Comparison of ENCODE assay signal across 9 cellular contexts in the genomic region with DNA sequence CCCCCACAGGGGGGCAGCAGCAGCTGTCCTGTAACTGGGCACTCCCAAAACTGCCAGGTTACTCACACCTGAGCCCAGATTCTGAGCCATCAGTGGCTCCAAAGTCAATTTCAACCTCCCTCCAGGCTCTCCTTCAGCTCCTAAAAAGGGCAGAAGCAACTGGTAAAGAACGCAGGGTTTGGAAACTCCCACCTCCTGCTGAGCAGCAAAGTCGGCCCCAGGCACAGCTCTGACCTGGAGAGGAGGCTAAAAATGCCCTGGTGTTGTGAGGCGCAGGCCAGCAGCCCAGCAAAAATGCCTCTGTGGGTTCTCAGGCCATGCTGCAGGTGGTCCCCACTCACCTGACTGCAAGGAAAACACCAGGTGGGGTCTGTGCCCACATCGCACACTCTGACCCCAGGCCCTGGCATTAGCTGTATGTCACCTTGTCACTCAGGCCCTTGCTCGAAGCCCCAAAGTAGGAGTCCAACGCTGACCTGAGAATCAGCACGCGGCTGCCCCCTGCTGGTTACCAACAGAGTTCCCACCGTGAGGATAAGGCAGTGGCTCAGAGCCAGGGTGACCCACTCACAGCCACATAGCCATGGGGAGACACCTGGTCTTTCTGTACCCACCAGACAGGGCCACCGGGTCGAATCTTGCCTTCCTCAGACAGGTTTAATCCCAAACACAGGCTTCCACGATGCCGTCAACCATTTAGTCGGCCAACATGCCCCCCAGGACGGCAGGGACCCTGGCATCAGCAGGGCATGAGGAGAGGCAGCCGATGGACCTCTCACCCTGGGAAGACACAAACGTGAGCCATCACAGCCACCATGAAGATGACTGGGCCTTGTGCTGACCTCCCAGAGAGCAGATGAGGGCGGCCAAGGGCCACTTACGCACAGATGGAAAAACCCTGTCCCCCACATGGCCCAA. TPM values are rescaled to one million over a fixed set of nuclear protein-coding genes. Genes with fewer than 3 reads are reported as not detected.
DNase-seq lines count a peak whose midpoint lies in the region; ATAC-seq, FAIRE-seq and TF ChIP-seq lines count a peak whose summit lies in the region.
"Had no signal": no experiment of that assay in that cellular context is flagged by ENCODE, and none has a peak within 500 bp of the region (broad histone marks: within the 10 kb centered on the region; RNA-seq: fewer than 3 reads in every experiment).

No MANE protein-coding gene starts in this region.

- H3K4me1 Mint-ChIP-seq in T-helper 2 cell treated with Interferon-gamma antibody and Interleukin-4, amounts not matched to agents 5 μg/mL and 100 μg/mL, for 36 hours (ENCODE audit: low read depth), result no peaks in the 10 kb centered on the region

- H3K4ac ChIP-seq in IMR-90 (ENCODE audit: low read depth, low read length), result no peak overlapping the region

- peaks cover 6% of the 10 kb centered on the region for H3K79me2 ChIP-seq in hepatocyte

- H3K4me3 ChIP-seq in IMR-90 (ENCODE audit: insufficient read depth, low read depth, low read length) (no peak overlapping the region), ascending aorta (no peak overlapping the region), hepatocyte (no peak overlapping the region)

- peaks cover 12% of the 10 kb centered on the region for H3K36me3 Mint-ChIP-seq in T-helper 2 cell treated with Interferon-gamma antibody and Interleukin-4, amounts not matched to agents 5 μg/mL and 100 μg/mL, for 36 hours (ENCODE audit: low read depth)

- CTCF ChIA-PET in IMR-90 (lab: Yijun Ruan, JAX), result interaction anchor here (0.9 kb wide), 1 partner anchor 130 kb away, joined by 5 read pairs; no protein-coding TSS in a partner anchor

- H3K4me2 ChIP-seq in IMR-90 (ENCODE audit: low read depth, low read length) (no peak overlapping the region), hepatocyte (no peak overlapping the region)

- no peak overlapping the region for H3K18ac ChIP-seq in IMR-90 (ENCODE audit: low read depth, low read length)

- no peak overlapping the region for H3K4me3 Mint-ChIP-seq in T-helper 2 cell treated with Interferon-gamma antibody and Interleukin-4, amounts not matched to agents 5 μg/mL and 100 μg/mL, for 36 hours

- BruUV-seq in IMR-90 (replicated peaks; lab: Mats Ljungman, UMichigan), result no TSS peak

- H3K4me1 ChIP-seq in IMR-90 (ENCODE audit: control insufficient read depth, insufficient read depth, low read length) (no peaks in the 10 kb centered on the region), ascending aorta (peaks cover 0 to 3% of the 10 kb centered on the region in 2 donors), hepatocyte (ENCODE audit: insufficient read depth) (no peaks in the 10 kb centered on the region)

- H3K56ac ChIP-seq in IMR-90 (ENCODE audit: extremely low read depth, insufficient read depth, low read length), result no peak overlapping the region

- intact Hi-C loops in IMR-90 (cut with micrococcal nuclease) (loop anchor here (1.0 kb wide), 1 partner anchor 64 kb away; no protein-coding TSS in a partner anchor), ascending aorta (cut with DNase I) (no loop called here)

- H2BK5ac ChIP-seq in IMR-90 (ENCODE audit: low read depth, low read length, poor library complexity, severe bottlenecking), result no peak overlapping the region

- no peak overlapping the region for H4K91ac ChIP-seq in IMR-90 (ENCODE audit: insufficient read depth, low read depth, low read length)

- H3K9ac ChIP-seq in IMR-90 (ENCODE audit: low read depth, low read length), result no peak overlapping the region

- 46% methylated on average over 12 of the region's 19 CpGs; no CpG with 5 or more reads in 1 of the 2 experiments for WGBS in IMR-90 (ENCODE audit: extremely low coverage in 2 of 2, insufficient read length in 1 of 2), 2 experiments
- WGBS in hepatocyte (ENCODE audit: low lambda C conversion rate, missing lambda C conversion rate), result 66% methylated on average over 19 of the region's 19 CpGs

- H3K14ac ChIP-seq in IMR-90 (replicated peaks; ENCODE audit: low read depth, low read length), result no peak overlapping the region

- no peak overlapping the region for H2BK15ac ChIP-seq in IMR-90 (ENCODE audit: low read depth, low read length)

- in situ Hi-C loops in IMR-90 (cut with MboI; ENCODE audit: low sequenced_read_pairs), result no loop called here

- H2AK5ac ChIP-seq in IMR-90 (ENCODE audit: low read depth, low read length), result peak overlapping the region; percentile 67; the same call in 1 of the 2 replicates

- peak; percentile 68 for ATAC-seq in IMR-90 (ENCODE audit: low read depth)
- no peak for ATAC-seq in HG03108 (IDR thresholded peaks at IDR 0.05; ENCODE audit: unreplicated experiment)

- FAIRE-seq in D721Med (lab: Jason Lieb, UNC), result no peak

- peak overlapping the region; percentile 96 for H2AK9ac ChIP-seq in IMR-90 (replicated peaks; ENCODE audit: low read depth, low read length, poor library complexity)

- H3K9me3 ChIP-seq in IMR-90 (ENCODE audit: control insufficient read depth, insufficient read depth, low read length) (no peaks in the 10 kb centered on the region), ascending aorta (no peaks in the 10 kb centered on the region), hepatocyte (ENCODE audit: low read depth) (no peaks in the 10 kb centered on the region)

- TF ChIP-seq RAD21 in IMR-90 (IDR thresholded peaks at IDR 0.05; ENCODE audit: low read length), result peak; percentile 57

- H3K9me1 ChIP-seq in IMR-90 (ENCODE audit: insufficient read depth, low read length), result 0 out of 2 replicates have a peak, but pooled peaks cover 2% of the 10 kb centered on the region

- no peak for DNase-seq in D721Med (ENCODE audit: insufficient read length, low spot score)
- peak; percentile 58 for DNase-seq in IMR-90
- DNase-seq in T-helper 2 cell treated with Interferon-gamma antibody and Interleukin-4, amounts not matched to agents 5 μg/mL and 100 μg/mL, for 36 hours (ENCODE audit: low spot score), result peak; percentile 56
- peak in 1 of 2 donors; percentile 82 for DNase-seq in ascending aorta (ENCODE audit: low spot score in 2 of 2)
- DNase-seq in hepatocyte (ENCODE audit: low spot score), result peak; percentile 88
- peak; percentile 39 to 66 for DNase-seq in stimulated activated CD4-positive, alpha-beta T cell treated with anti-CD3 and anti-CD28 coated beads, Interleukin-12 subunit alpha, Interleukin-12 subunit beta, amount 100 ng/mL, for 24 hours (ENCODE audit: low read depth in 2 of 2)
- no peak for DNase-seq in A172 (ENCODE audit: low spot score)

- peaks cover 49% of the 10 kb centered on the region for H3K36me3 ChIP-seq in IMR-90 (ENCODE audit: control insufficient read depth, insufficient read depth, low read length)
- peaks cover 39 to 44% of the 10 kb centered on the region in 2 donors for H3K36me3 ChIP-seq in ascending aorta
- no peaks in the 10 kb centered on the region for H3K36me3 ChIP-seq in hepatocyte (replicated peaks; ENCODE audit: insufficient read depth, low read depth)

- H4K5ac ChIP-seq in IMR-90 (ENCODE audit: low read depth, low read length), result no peak overlapping the region

- H2BK20ac ChIP-seq in IMR-90 (ENCODE audit: low read depth, low read length), result no peak overlapping the region

- H3K27ac ChIP-seq in IMR-90 (ENCODE audit: insufficient read depth, low read length) (no peak overlapping the region), ascending aorta (peak overlapping the region; percentile 27 to 37), hepatocyte (no peak overlapping the region)

- no peaks in the 10 kb centered on the region for H3K9me2 ChIP-seq in hepatocyte (replicated peaks; ENCODE audit: insufficient read depth)

- peaks cover 17 to 61% of the 10 kb centered on the region in 2 experiments for H3K79me1 ChIP-seq in IMR-90 (ENCODE audit: low read depth in 1 of 2, low read length in 2 of 2)

- H4K20me1 ChIP-seq in IMR-90 (ENCODE audit: insufficient read depth, low read length) (peaks cover 56% of the 10 kb centered on the region), hepatocyte (ENCODE audit: insufficient read depth, poor library complexity, severe bottlenecking) (no peaks in the 10 kb centered on the region)

- no peaks in the 10 kb centered on the region for H3K9me3 Mint-ChIP-seq in T-helper 2 cell treated with Interferon-gamma antibody and Interleukin-4, amounts not matched to agents 5 μg/mL and 100 μg/mL, for 36 hours

- H2AFZ ChIP-seq in IMR-90 (replicated peaks; ENCODE audit: low read length, poor library complexity) (peak overlapping the region; percentile 26), hepatocyte (no peak overlapping the region)

- no peak overlapping the region for H3K27ac Mint-ChIP-seq in T-helper 2 cell treated with Interferon-gamma antibody and Interleukin-4, amounts not matched to agents 5 μg/mL and 100 μg/mL, for 36 hours

- no peak overlapping the region for H2BK120ac ChIP-seq in IMR-90 (ENCODE audit: low read depth, low read length)

- H3K23ac ChIP-seq in IMR-90 (ENCODE audit: low read depth, low read length), result no peak overlapping the region

- no peak overlapping the region; a peak in 1 of 4 replicates for H4K8ac ChIP-seq in IMR-90 (ENCODE audit: low read depth in 2 of 2, low read length in 2 of 2)

- TF ChIP-seq POLR2A in IMR-90 (IDR thresholded peaks at IDR 0.05; ENCODE audit: low read depth, low read length), result no peak

- dilution Hi-C loops in IMR-90 (cut with HindIII; ENCODE audit: low sequenced_read_pairs, unreplicated experiment), result no loop called here

- POLR2A ChIA-PET in IMR-90 (lab: Charles Lee; ENCODE audit: unreplicated experiment), result no interaction called here

- TF ChIP-seq CTCF in D721Med (IDR thresholded peaks at IDR 0.05; ENCODE audit: insufficient read depth, missing control alignments) (peak; percentile 58), IMR-90 (conservative IDR thresholded peaks at IDR 0.05; ENCODE audit: low read depth, low read length) (peak; percentile 68), ascending aorta (IDR thresholded peaks at IDR 0.05) (peak; percentile 69 to 77 (median 74)), hepatocyte (IDR thresholded peaks at IDR 0.05; ENCODE audit: poor library complexity) (peak; percentile 69)

- H3K27me3 ChIP-seq in IMR-90 (ENCODE audit: control insufficient read depth, insufficient read depth, low read length) (no peaks in the 10 kb centered on the region), ascending aorta (no peaks in the 10 kb centered on the region), hepatocyte (no peaks in the 10 kb centered on the region)

- no peaks in the 10 kb centered on the region for H3K27me3 Mint-ChIP-seq in T-helper 2 cell treated with Interferon-gamma antibody and Interleukin-4, amounts not matched to agents 5 μg/mL and 100 μg/mL, for 36 hours (ENCODE audit: low read depth)

RNA-seq across cellular contexts. Expression of a gene that starts 11.1 kb away (rescaled TPM):
- 37.8 and 39.7 TPM in 2 replicates for total RNA-seq in IMR-90 (2012; rRNA removed)
- 62.1 and 67.8 TPM in 2 replicates for polyA plus RNA-seq in IMR-90 (2012; rRNA removed)
- polyA plus RNA-seq in IMR-90 (2012; cell fraction: cytosol; rRNA removed), result 47.0 and 48.8 TPM in 2 replicates
- 34.7 and 48.2 TPM in 2 replicates for polyA plus RNA-seq in IMR-90 (2012; cell fraction: nucleus; rRNA removed; ENCODE audit: low replicate concordance)
- total RNA-seq in ascending aorta, result 34.7 TPM
- 14.5 and 17.5 TPM in 2 replicates for total RNA-seq in hepatocyte
- polyA plus RNA-seq in hepatocyte, result 37.4 and 41.1 TPM in 2 replicates
- 11.8 and 27.8 TPM in 2 replicates for total RNA-seq in A172 (2014; rRNA removed; shearing (Covaris generic))

RNA-seq across cellular contexts. Expression of a gene that starts 27.6 kb away (rescaled TPM):
- total RNA-seq in IMR-90 (2012; rRNA removed) (2.5 and 2.8 TPM in 2 replicates), ascending aorta (119 TPM), hepatocyte (1.7 and 2.7 TPM in 2 replicates)
- polyA plus RNA-seq in IMR-90 (2012; rRNA removed) (23.1 and 26.3 TPM in 2 replicates), hepatocyte (5.0 and 5.4 TPM in 2 replicates)
- 13.8 and 28.0 TPM in 2 replicates for polyA plus RNA-seq in IMR-90 (2012; cell fraction: cytosol; rRNA removed)
- 55.2 and 128 TPM in 2 replicates for polyA plus RNA-seq in IMR-90 (2012; cell fraction: nucleus; rRNA removed; ENCODE audit: low replicate concordance)
- 2.8 and 3.5 TPM in 2 replicates for total RNA-seq in A172 (2014; rRNA removed; shearing (Covaris generic))
- total RNA-seq: T-helper 1 cell treated with Interleukin-12 subunit alpha and Interleukin-12 subunit beta and Interleukin-4 antibody, amounts not matched to agents 30 ng/mL and 1 ng/mL, for 36 hours had no signal

RNA-seq across cellular contexts. Expression of a gene that starts 56.5 kb away (rescaled TPM):
- total RNA-seq in IMR-90 (2012; rRNA removed) (22.2 and 22.8 TPM in 2 replicates), ascending aorta (12.5 TPM), hepatocyte (36.5 and 42.3 TPM in 2 replicates)
- polyA plus RNA-seq in IMR-90 (2012; rRNA removed) (92.8 and 103 TPM in 2 replicates), hepatocyte (66.1 and 68.7 TPM in 2 replicates)
- polyA plus RNA-seq in IMR-90 (2012; cell fraction: cytosol; rRNA removed), result 118 and 174 TPM in 2 replicates
- 167 and 222 TPM in 2 replicates for polyA plus RNA-seq in IMR-90 (2012; cell fraction: nucleus; rRNA removed; ENCODE audit: low replicate concordance)
- 6.9 and 8.9 TPM in 2 replicates for total RNA-seq in A172 (2014; rRNA removed; shearing (Covaris generic))

Comparison
In these comparisons a context has a peak if more than half of its experiments do, and no peak if none do; other contexts are left out.
1. DNase-seq: peak in IMR-90 (single experiment), T-helper 2 cell treated with Interferon-gamma antibody and Interleukin-4, amounts not matched to agents 5 μg/mL and 100 μg/mL, for 36 hours (single experiment), hepatocyte (single experiment) and stimulated activated CD4-positive, alpha-beta T cell treated with anti-CD3 and anti-CD28 coated beads, Interleukin-12 subunit alpha, Interleukin-12 subunit beta, amount 100 ng/mL, for 24 hours (2 of 2); none in D721Med (single experiment) and A172 (single experiment).
2. H3K27ac ChIP-seq: peak in ascending aorta (2 of 2); none in IMR-90 (single experiment) and hepatocyte (single experiment).
3. RNA of a gene that starts 27.6 kb away (total RNA-seq): 119 TPM in ascending aorta (single experiment); 2.8 to 3.5 TPM in A172, 1.7 to 2.7 TPM in hepatocyte and 2.5 to 2.8 TPM in IMR-90; every median in the first group is over 10 times any median in the second.
4. Peak in every context shown above with its lines, with median percentiles within 50 percentile points of each other: CTCF ChIP-seq.